Comparison of ENCODE assay signal across 18 cellular contexts in genomic region chr6:7425808-7426190, GRCh38. TPM values are rescaled to one million over a fixed set of nuclear protein-coding genes. Genes with fewer than 3 reads are reported as not detected.
DNase-seq lines count a peak whose midpoint lies in the region; ATAC-seq and TF ChIP-seq lines count a peak whose summit lies in the region.
"Had no signal": no experiment of that assay in that cellular context is flagged by ENCODE, and none has a peak within 500 bp of the region (broad histone marks: within the 10 kb centered on the region; RNA-seq: fewer than 3 reads in every experiment).

No MANE protein-coding gene starts in this region.

- H3K9me3 ChIP-seq in left ventricle myocardium inferior (replicated peaks) (no peaks in the 10 kb centered on the region), neuronal stem cell (replicated peaks in 1 of 2; ENCODE audit: control insufficient read depth in 2 of 2, insufficient read depth in 1 of 2, low read depth in 1 of 2, low read length in 2 of 2) (no peaks in the 10 kb centered on the region)
- H3K9me3 ChIP-seq: HAP-1 had no signal

- H3K79me1 ChIP-seq in neuronal stem cell (ENCODE audit: low read depth, low read length) = no peaks in the 10 kb centered on the region

- H3K9ac ChIP-seq in neuronal stem cell (ENCODE audit: low read depth, low read length, poor library complexity) = no peak overlapping the region

- H2BK120ac ChIP-seq in neuronal stem cell (ENCODE audit: low read depth, low read length) = no peak overlapping the region

- peak overlapping the region; percentile 71 for H3K18ac ChIP-seq in neuronal stem cell (ENCODE audit: low read length)

- H4K91ac ChIP-seq in neuronal stem cell (ENCODE audit: low read depth, low read length, poor library complexity) = no peak overlapping the region

- H3K27ac Mint-ChIP-seq in activated naive CD4-positive, alpha-beta T cell treated with anti-CD3 and anti-CD28 coated beads for 36 hours = no peak overlapping the region
- H3K27ac Mint-ChIP-seq: CD14-positive monocyte; CD8-positive, alpha-beta T cell had no signal

- H3K36me3 ChIP-seq in left ventricle myocardium inferior = no peaks in the 10 kb centered on the region
- H3K36me3 ChIP-seq in neuronal stem cell (replicated peaks in 1 of 2; ENCODE audit: control insufficient read depth in 2 of 2, insufficient read depth in 2 of 2, low read length in 2 of 2) = no peaks in the 10 kb centered on the region
- H3K36me3 ChIP-seq: HAP-1 had no signal

- H2AK5ac ChIP-seq in neuronal stem cell (ENCODE audit: low read depth, low read length) = no peak overlapping the region

- no peaks in the 10 kb centered on the region for H3K4me1 Mint-ChIP-seq in activated naive CD4-positive, alpha-beta T cell treated with anti-CD3 and anti-CD28 coated beads for 36 hours (ENCODE audit: low read depth)

- no peaks in the 10 kb centered on the region for H3K27me3 Mint-ChIP-seq in activated naive CD4-positive, alpha-beta T cell treated with anti-CD3 and anti-CD28 coated beads for 36 hours (ENCODE audit: low read depth)

- H2BK15ac ChIP-seq in neuronal stem cell (ENCODE audit: low read length) = no peak overlapping the region

- intact Hi-C loops in Right ventricle myocardium inferior (cut with DNase I) = loop anchor here (1.0 to 10.0 kb wide), 4 partner anchors 42 to 169 kb away; partner anchors contain the start of genes DSP and SNRNP48
- intact Hi-C loops in Right ventricle myocardium superior (cut with DNase I) = loop anchor here (10.0 kb wide), 1 partner anchor 139 kb away; no protein-coding TSS in a partner anchor
- intact Hi-C loops in left ventricle myocardium inferior (cut with micrococcal nuclease) = no loop called here
- intact Hi-C loops in activated naive CD4-positive, alpha-beta T cell treated with anti-CD3 and anti-CD28 coated beads for 36 hours (cut with micrococcal nuclease) = loop anchor here (1.0 kb wide), 1 partner anchor 190 kb away; no protein-coding TSS in a partner anchor

- H2AFZ ChIP-seq in neuronal stem cell (ENCODE audit: low read length) = no peak overlapping the region

- WGBS in neuronal stem cell (ENCODE audit: extremely low coverage in 2 of 2, insufficient read length in 2 of 2, insufficient replicate concordance in 1 of 2), 2 donors = no CpG with 5 or more reads among the region's 39 CpGs

- H3K27me3 ChIP-seq in left ventricle myocardium inferior (ENCODE audit: low read depth) (no peaks in the 10 kb centered on the region), neuronal stem cell (ENCODE audit: control insufficient read depth in 3 of 3, insufficient read depth in 3 of 3, low read depth in 1 of 3, low read length in 3 of 3) (no peaks in the 10 kb centered on the region)

- DNase-seq in Right ventricle myocardium inferior (ENCODE audit: missing footprints) (no peak), Right ventricle myocardium superior (no peak), left ventricle myocardium inferior (no peak), neuronal stem cell (ENCODE audit: low spot score) (no peak), HK-2 (ENCODE audit: unreplicated experiment) (no peak), NCI-H526 treated with DMSO at 0.1 percent for 48 hours (lab: John Stamatoyannopoulos, UW) (no peak)
- DNase-seq in activated naive CD4-positive, alpha-beta T cell treated with anti-CD3 and anti-CD28 coated beads for 36 hours = no peak
- DNase-seq: CD8-positive, alpha-beta T cell; COR-L47; DMS153; DMS79 treated with DMSO at 0.1 percent for 48 hours; EL had no signal

- no peak overlapping the region for H3K4me2 ChIP-seq in neuronal stem cell (ENCODE audit: insufficient read depth, low read length, poor library complexity, severe bottlenecking)

- H3K27ac ChIP-seq in left ventricle myocardium inferior (replicated peaks) (peak overlapping the region; percentile 72), neuronal stem cell (replicated peaks; ENCODE audit: low read length) (no peak overlapping the region)
- H3K27ac ChIP-seq: 22Rv1, HL-60 had no signal

- no peak overlapping the region for H3K14ac ChIP-seq in neuronal stem cell (ENCODE audit: low read length)

- H3K4ac ChIP-seq in neuronal stem cell (ENCODE audit: low read length) = no peak overlapping the region

- CTCF ChIA-PET in activated naive CD4-positive, alpha-beta T cell treated with anti-CD3 and anti-CD28 coated beads for 36 hours (lab: Charles Lee) = interaction anchor here (0.7 to 1.8 kb wide), 3 partner anchors 148 to 190 kb away, joined by 3 to 6 read pairs (median 3); no protein-coding TSS in a partner anchor

- H3K4me3 ChIP-seq in left ventricle myocardium inferior (no peak overlapping the region), neuronal stem cell (ENCODE audit: low read length in 2 of 2) (no peak overlapping the region)
- H3K4me3 ChIP-seq: HAP-1 had no signal

- H3K4me3 Mint-ChIP-seq in activated naive CD4-positive, alpha-beta T cell treated with anti-CD3 and anti-CD28 coated beads for 36 hours = no peak overlapping the region
- H3K4me3 Mint-ChIP-seq: CD14-positive monocyte; CD8-positive, alpha-beta T cell had no signal

- no peaks in the 10 kb centered on the region for H3K4me1 ChIP-seq in left ventricle myocardium inferior
- no peaks in the 10 kb centered on the region for H3K4me1 ChIP-seq in neuronal stem cell (ENCODE audit: control insufficient read depth in 2 of 2, insufficient read depth in 1 of 2, low read depth in 1 of 2, low read length in 2 of 2)
- H3K4me1 ChIP-seq: HAP-1 had no signal

- peak; percentile 13 for ATAC-seq in Right ventricle myocardium inferior
- no peak for ATAC-seq in Right ventricle myocardium superior (ENCODE audit: poor library complexity)
- ATAC-seq: CD8-positive, alpha-beta T cell had no signal

- H2BK5ac ChIP-seq in neuronal stem cell (ENCODE audit: low read length) = no peak overlapping the region

- no peaks in the 10 kb centered on the region for H3K9me3 Mint-ChIP-seq in activated naive CD4-positive, alpha-beta T cell treated with anti-CD3 and anti-CD28 coated beads for 36 hours
- H3K9me3 Mint-ChIP-seq: CD8-positive, alpha-beta T cell had no signal

- H2BK12ac ChIP-seq in neuronal stem cell (ENCODE audit: low read length) = no peak overlapping the region

- H3K23ac ChIP-seq in neuronal stem cell (ENCODE audit: low read depth, low read length, poor library complexity) = peak overlapping the region; percentile 55

- H3K36me3 Mint-ChIP-seq in activated naive CD4-positive, alpha-beta T cell treated with anti-CD3 and anti-CD28 coated beads for 36 hours (ENCODE audit: low read depth) = peaks cover 4% of the 10 kb centered on the region

- TF ChIP-seq CTCF in left ventricle myocardium inferior (IDR thresholded peaks at IDR 0.05; ENCODE audit: borderline replicate concordance) = no peak

- H4K8ac ChIP-seq in neuronal stem cell (ENCODE audit: low read depth, low read length) = peak overlapping the region; percentile 3

RNA-seq across cellular contexts. Expression of gene RIOK1, which starts 36.2 kb away (rescaled TPM):
- total RNA-seq in Right ventricle myocardium inferior = 12.4 TPM
- 8.4 TPM for total RNA-seq in Right ventricle myocardium superior
- total RNA-seq in left ventricle myocardium inferior = 11.5 TPM
- polyA plus RNA-seq in neuronal stem cell (2013, experiment 1 of 2) = 27.3 TPM
- 26.7 TPM for polyA plus RNA-seq in neuronal stem cell (2013, experiment 2 of 2)
- total RNA-seq in activated naive CD4-positive, alpha-beta T cell treated with anti-CD3 and anti-CD28 coated beads for 36 hours = 10 to 100 TPM; 33.8 to 38.5 TPM

RNA-seq across cellular contexts. Expression of gene CAGE1, which starts 36.3 kb away (rescaled TPM):
- total RNA-seq in Right ventricle myocardium inferior (0.11 TPM), Right ventricle myocardium superior (not detected), left ventricle myocardium inferior (not detected)
- polyA plus RNA-seq in neuronal stem cell (2013, experiment 1 of 2) = 0.01 TPM
- 0.01 TPM for polyA plus RNA-seq in neuronal stem cell (2013, experiment 2 of 2)
- under 1 TPM; 0.25 to 0.26 TPM for total RNA-seq in activated naive CD4-positive, alpha-beta T cell treated with anti-CD3 and anti-CD28 coated beads for 36 hours
- polyA plus RNA-seq: BJ, CD14-positive monocyte, H1 had no signal
